ENCODE assay signal across 11 cellular contexts in genomic region chr1:201126832-201127754, GRCh38. TPM values are rescaled to one million over a fixed set of nuclear protein-coding genes. Genes with fewer than 3 reads are reported as not detected.
DNase-seq lines count a peak whose midpoint lies in the region; TF ChIP-seq lines count a peak whose summit lies in the region.
"Had no signal": no experiment of that assay in that cellular context is flagged by ENCODE, and none has a peak within 500 bp of the region (broad histone marks: within the 10 kb centered on the region; RNA-seq: fewer than 3 reads in every experiment).

Gene ASCL5 (minus strand): TSS chr1:201127184. CDS start chr1:201115372, 11,812 bp downstream.

- H3K27me3 Mint-ChIP-seq in progenitor cell of endocrine pancreas (peaks cover 26% of the 10 kb centered on the region), CD14-positive monocyte (ENCODE audit: low read depth in 3 of 3) (peaks cover 3 to 6% (median 5%) of the 10 kb centered on the region in 3 donors)

- H3K9me3 Mint-ChIP-seq in progenitor cell of endocrine pancreas (ENCODE audit: low read depth) (no peaks in the 10 kb centered on the region), CD14-positive monocyte (no peaks in the 10 kb centered on the region)

- no peak within 1 kb of the TSS for H3K4me3 ChIP-seq in epithelial cell of esophagus (ENCODE audit: low read length)
- no peak within 1 kb of the TSS for H3K4me3 ChIP-seq in testis

- H3K36me3 ChIP-seq in testis (ENCODE audit: low read depth, missing control alignments) = no peaks in the 10 kb centered on the region

- peaks cover 10% of the 10 kb centered on the region for H3K4me1 Mint-ChIP-seq in progenitor cell of endocrine pancreas (ENCODE audit: low read depth)
- H3K4me1 Mint-ChIP-seq in CD14-positive monocyte = no peaks in the 10 kb centered on the region

- peak within 1 kb of the TSS; percentile 34 for H3K4me3 Mint-ChIP-seq in progenitor cell of endocrine pancreas (ENCODE audit: low read depth)
- H3K4me3 Mint-ChIP-seq in CD14-positive monocyte = no peak within 1 kb of the TSS

- TF ChIP-seq POLR2A in testis (IDR thresholded peaks at IDR 0.05) = no peak

- H3K36me3 Mint-ChIP-seq in progenitor cell of endocrine pancreas (ENCODE audit: insufficient read depth) (peaks cover 3% of the 10 kb centered on the region), CD14-positive monocyte (no peaks in the 10 kb centered on the region)

- intact Hi-C loops in testis (cut with DNase I; ENCODE audit: low total_unique reads) = no loop called here
- intact Hi-C loops in CD14-positive monocyte (cut with micrococcal nuclease) = no loop called here

- TF ChIP-seq CTCF in epithelial cell of esophagus (IDR thresholded peaks at IDR 0.05; ENCODE audit: insufficient read depth, low read depth, low read length, missing control alignments) (peak; percentile 31), progenitor cell of endocrine pancreas (IDR thresholded peaks at IDR 0.05; ENCODE audit: unreplicated experiment) (no peak), testis (IDR thresholded peaks at IDR 0.05) (no peak), CD14-positive monocyte (IDR thresholded peaks at IDR 0.05) (no peak)

- peaks cover 5% of the 10 kb centered on the region for H3K4me1 ChIP-seq in testis

- DNase-seq in H4 (ENCODE audit: low spot score) (peak; percentile 52), NCI-H510A treated with DMSO at 0.1 percent for 48 hours (lab: John Stamatoyannopoulos, UW) (peak; percentile 60), epithelial cell of esophagus (ENCODE audit: low read depth) (peak; percentile 68), progenitor cell of endocrine pancreas (ENCODE audit: low spot score, unreplicated experiment) (no peak), testis (no peak), CD14-positive monocyte (ENCODE audit: low spot score) (no peak), ureter (ENCODE audit: low spot score) (no peak)
- DNase-seq in activated effector memory CD4-positive, alpha-beta T cell treated with anti-CD3 and anti-CD28 coated beads, Interleukin-2, amount 50 U/mL, for 16 hours = no peak
- DNase-seq: amniotic stem cell, NCI-H1048 had no signal

- H3K27me3 ChIP-seq in testis = no peaks in the 10 kb centered on the region

- no peaks in the 10 kb centered on the region for H3K9me3 ChIP-seq in testis

- H3K27ac Mint-ChIP-seq in progenitor cell of endocrine pancreas = no peak within 1 kb of the TSS
- no peak within 1 kb of the TSS for H3K27ac Mint-ChIP-seq in CD14-positive monocyte

- 85 to 90% methylated on average over 21 to 24 of the region's 24 CpGs for WGBS in testis, 2 donors

- no peak within 1 kb of the TSS for H3K27ac ChIP-seq in testis

RNA-seq across cellular contexts. Expression of gene ASCL5, which starts in this region (rescaled TPM):
- total RNA-seq in H4 (2014; rRNA removed; shearing (Covaris generic)) = not detected in 2 replicates
- total RNA-seq in progenitor cell of endocrine pancreas (0.26 and 0.36 TPM in 2 replicates), testis (under 1 TPM in 1 of 2 donors, not detected in 1; 0.24 TPM), ureter (not detected)
- polyA plus RNA-seq in testis (ENCODE audit: insufficient read depth, low read depth, low replicate concordance) (not detected), CD14-positive monocyte (not detected)
- total RNA-seq: sciatic nerve had no signal

Comparison
In these comparisons a context has a peak if more than half of its experiments do, and no peak if none do; other contexts are left out.
1. Peak in DNase-seq in H4; RNA of the gene not detected or under 1 TPM.
2. DNase-seq: peak in NCI-H510A treated with DMSO at 0.1 percent for 48 hours (single experiment) and epithelial cell of esophagus (single experiment); none in progenitor cell of endocrine pancreas (single experiment), testis (single experiment), activated effector memory CD4-positive, alpha-beta T cell treated with anti-CD3 and anti-CD28 coated beads, Interleukin-2, amount 50 U/mL, for 16 hours (single experiment), CD14-positive monocyte (single experiment) and ureter (single experiment).